ENCODE assay signal across 8 cellular contexts in the genomic region with DNA sequence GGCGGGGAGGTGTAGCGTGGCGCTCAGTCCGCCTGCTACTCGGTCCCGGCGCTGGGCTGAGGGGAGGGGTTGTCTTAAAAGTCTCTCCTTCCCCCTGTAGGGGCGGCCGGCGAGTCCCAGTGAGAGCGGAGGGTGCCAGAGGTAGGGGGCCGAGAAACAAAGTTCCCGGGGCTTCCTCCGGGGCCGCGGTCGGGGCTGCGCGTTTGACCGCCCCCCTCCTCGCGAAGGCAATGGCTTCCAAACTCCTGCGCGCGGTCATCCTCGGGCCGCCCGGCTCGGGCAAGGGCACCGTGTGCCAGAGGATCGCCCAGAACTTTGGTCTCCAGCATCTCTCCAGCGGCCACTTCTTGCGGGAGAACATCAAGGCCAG. TPM values are rescaled to one million over a fixed set of nuclear protein-coding genes. Genes with fewer than 3 reads are reported as not detected.
A peak's percentile ranks its signal among the peaks of the same experiment; 100 is the strongest.
DNase-seq lines count a peak whose midpoint lies in the region; ATAC-seq and TF ChIP-seq lines count a peak whose summit lies in the region.
"Not testable (repeated sequence)": the region's sequence is repeated elsewhere in the genome, so short reads cannot be mapped to it uniquely, and the experiment has no call there.

AK4 (plus strand) TSS at position 26 of the 370 bp plus-strand sequence; CDS start at position 231, 205 bp downstream.

- not testable (repeated sequence) for H3K9me3 ChIP-seq in PC-3 (ENCODE audit: low read length); fibroblast of lung (ENCODE audit: control insufficient read depth, insufficient read depth, low read depth, low read length); skeletal muscle tissue (ENCODE audit: control insufficient read depth in 3 of 3, low read length in 3 of 3)

- H3K4me1 Mint-ChIP-seq in activated naive CD8-positive, alpha-beta T cell treated with anti-CD3 and anti-CD28 coated beads, Interleukin-2, amount 50 U/mL, for 24 hours, result peaks cover 20% of the 10 kb centered on the region

- peak within 1 kb of the TSS; percentile 94 for H3K27ac ChIP-seq in C4-2B
- not testable (repeated sequence) for H3K27ac ChIP-seq in PC-3 (ENCODE audit: low read length); fibroblast of lung (ENCODE audit: insufficient read depth, low read length)
- peak within 1 kb of the TSS; percentile 72 for H3K27ac ChIP-seq in mesendoderm (ENCODE audit: low read depth, low read length)
- H3K27ac ChIP-seq in skeletal muscle tissue (ENCODE audit: low read depth, low read length), result peak within 1 kb of the TSS; percentile 69

- not testable (repeated sequence) for H4K5ac ChIP-seq in mesendoderm (ENCODE audit: low read length)

- not testable (repeated sequence) for H3K9me2 ChIP-seq in PC-3 (replicated peaks; ENCODE audit: low read length)

- H4K8ac ChIP-seq in mesendoderm (ENCODE audit: low read depth, low read length), result not testable (repeated sequence)

- H3K4me2 ChIP-seq in PC-3 (ENCODE audit: low read length) (peak within 1 kb of the TSS; percentile 89), fibroblast of lung (ENCODE audit: extremely low read depth, insufficient read depth, low read length) (peak within 1 kb of the TSS; percentile 98), mesendoderm (ENCODE audit: low read length) (peak within 1 kb of the TSS; percentile 94)

- not testable (repeated sequence) for BruUV-seq in PC-3 (replicated peaks; lab: Mats Ljungman, UMichigan)

- H3K18ac ChIP-seq in mesendoderm (ENCODE audit: low read length), result peak within 1 kb of the TSS; percentile 25

- H4K20me1 ChIP-seq in PC-3 (ENCODE audit: low read length); fibroblast of lung (ENCODE audit: control insufficient read depth, extremely low read depth, insufficient read depth, low read length): not testable (repeated sequence)

- POLR2A ChIA-PET in PC-3 (lab: Charles Lee; ENCODE audit: unreplicated experiment), result not testable (repeated sequence)

- peak within 1 kb of the TSS; percentile 75 for H3K4me3 Mint-ChIP-seq in activated naive CD8-positive, alpha-beta T cell treated with anti-CD3 and anti-CD28 coated beads, Interleukin-2, amount 50 U/mL, for 24 hours

- H2AFZ ChIP-seq in PC-3 (ENCODE audit: low read length) (peak within 1 kb of the TSS; percentile 91), fibroblast of lung (ENCODE audit: low read length) (peak within 1 kb of the TSS; percentile 66)

- peaks cover 15% of the 10 kb centered on the region for H3K36me3 Mint-ChIP-seq in activated naive CD8-positive, alpha-beta T cell treated with anti-CD3 and anti-CD28 coated beads, Interleukin-2, amount 50 U/mL, for 24 hours (ENCODE audit: low read depth)

- H3K4ac ChIP-seq in mesendoderm (ENCODE audit: low read depth, low read length), result not testable (repeated sequence)

- not testable (repeated sequence) for H3K27me3 ChIP-seq in PC-3 (ENCODE audit: low read length); fibroblast of lung (ENCODE audit: control insufficient read depth, insufficient read depth, low read length); mesendoderm (ENCODE audit: insufficient read depth, low read length, poor library complexity)
- H3K27me3 ChIP-seq in skeletal muscle tissue (ENCODE audit: control insufficient read depth in 3 of 3, insufficient read depth in 3 of 3, low read length in 3 of 3), result peaks cover 4 to 29% (median 13%) of the 10 kb centered on the region in 3 donors

- no CpG with 5 or more reads among the region's 33 CpGs for WGBS in mesendoderm (ENCODE audit: extremely low coverage, insufficient coverage, low lambda C conversion rate)

- CTCF ChIA-PET in PC-3 (lab: Charles Lee), result interaction anchor here (0.6 kb wide), 2 partner anchors 83 to 88 kb away, joined by 4 read pairs; no protein-coding TSS in a partner anchor

- H2AK5ac ChIP-seq in mesendoderm (ENCODE audit: low read length), result not testable (repeated sequence)

- H3K4me1 ChIP-seq in PC-3 (ENCODE audit: insufficient read depth, low read length) (peaks cover 15% of the 10 kb centered on the region; the same call in 1 of the 2 replicates), skeletal muscle tissue (ENCODE audit: control insufficient read depth in 3 of 3, insufficient read depth in 3 of 3, low read length in 3 of 3) (peaks cover 7 to 13% (median 9%) of the 10 kb centered on the region in 3 donors)
- not testable (repeated sequence) for H3K4me1 ChIP-seq in fibroblast of lung (ENCODE audit: control insufficient read depth, extremely low read depth, insufficient read depth, low read length); mesendoderm (ENCODE audit: control insufficient read depth, low read depth, low read length)

- ATAC-seq in GM21360 (IDR thresholded peaks at IDR 0.05; ENCODE audit: unreplicated experiment) (peak; percentile 8), HG03060 (IDR thresholded peaks at IDR 0.05; ENCODE audit: low read depth, unreplicated experiment) (peak; percentile 7), PC-3 (peak; percentile 6)
- ATAC-seq in activated naive CD8-positive, alpha-beta T cell treated with anti-CD3 and anti-CD28 coated beads, Interleukin-2, amount 50 U/mL, for 24 hours, result peak; percentile 2

- peak within 1 kb of the TSS; percentile 66 for H3K23ac ChIP-seq in mesendoderm (ENCODE audit: low read length)

- H3K56ac ChIP-seq in mesendoderm (ENCODE audit: low read length), result peak within 1 kb of the TSS; percentile 89

- H2BK5ac ChIP-seq in mesendoderm (ENCODE audit: low read length), result not testable (repeated sequence)

- not testable (repeated sequence) for H3K79me1 ChIP-seq in mesendoderm (ENCODE audit: low read length)

- H3K27ac Mint-ChIP-seq in activated naive CD8-positive, alpha-beta T cell treated with anti-CD3 and anti-CD28 coated beads, Interleukin-2, amount 50 U/mL, for 24 hours, result peak within 1 kb of the TSS; percentile 85

- H3K79me2 ChIP-seq in PC-3 (ENCODE audit: low read length), result peaks cover 57% of the 10 kb centered on the region
- H3K79me2 ChIP-seq in fibroblast of lung (ENCODE audit: control insufficient read depth, insufficient read depth, low read length); mesendoderm (ENCODE audit: control insufficient read depth, insufficient read depth, low read length): not testable (repeated sequence)

- H3K4me3 ChIP-seq in PC-3 (ENCODE audit: low read length) (peak within 1 kb of the TSS; percentile 72), fibroblast of lung (replicated peaks in 1 of 4; ENCODE audit: control extremely low read depth in 1 of 4, insufficient read depth in 1 of 4, low read depth in 3 of 4, low read length in 4 of 4) (peak within 1 kb of the TSS; percentile 37 to 58 (median 55)), mesendoderm (ENCODE audit: low read length) (peak within 1 kb of the TSS; percentile 46), skeletal muscle tissue (ENCODE audit: low read length in 3 of 3) (peak within 1 kb of the TSS; percentile 73 to 77 (median 75))

- H3F3A ChIP-seq in PC-3 (ENCODE audit: low read length, unreplicated experiment), result not testable (repeated sequence)

- DNase-seq in PC-3; activated naive CD8-positive, alpha-beta T cell treated with anti-CD3 and anti-CD28 coated beads, Interleukin-2, amount 50 U/mL, for 24 hours; fibroblast of lung (ENCODE audit: low read depth in 2 of 2); mesendoderm: not testable (repeated sequence)

- H2BK15ac ChIP-seq in mesendoderm (replicated peaks; ENCODE audit: low read depth), result not testable (repeated sequence)

- not testable (repeated sequence) for H3K9me3 Mint-ChIP-seq in activated naive CD8-positive, alpha-beta T cell treated with anti-CD3 and anti-CD28 coated beads, Interleukin-2, amount 50 U/mL, for 24 hours

- TF ChIP-seq CTCF in C4-2B (conservative IDR thresholded peaks at IDR 0.05); PC-3 (conservative IDR thresholded peaks at IDR 0.05; ENCODE audit: low read depth, low read length); fibroblast of lung (conservative IDR thresholded peaks at IDR 0.05 in 1 of 2, IDR thresholded peaks at IDR 0.05 in 1 of 2; ENCODE audit: low read depth in 1 of 2, low read length in 2 of 2): not testable (repeated sequence)

- peak within 1 kb of the TSS; percentile 3 for H2BK120ac ChIP-seq in mesendoderm (ENCODE audit: low read depth, low read length)

- H3K27me3 Mint-ChIP-seq in activated naive CD8-positive, alpha-beta T cell treated with anti-CD3 and anti-CD28 coated beads, Interleukin-2, amount 50 U/mL, for 24 hours, result peaks cover 50% of the 10 kb centered on the region

- not testable (repeated sequence) for H3K36me3 ChIP-seq in PC-3 (ENCODE audit: low read depth, low read length); fibroblast of lung (ENCODE audit: control insufficient read depth, insufficient read depth, low read length); mesendoderm (ENCODE audit: control insufficient read depth, insufficient read depth, low read length); skeletal muscle tissue (ENCODE audit: control insufficient read depth in 3 of 3, insufficient read depth in 3 of 3, low read length in 3 of 3)

- H3K9ac ChIP-seq in PC-3 (ENCODE audit: low read length) (peak within 1 kb of the TSS; percentile 66), fibroblast of lung (ENCODE audit: insufficient read depth, low read length) (peak within 1 kb of the TSS; percentile 43), mesendoderm (ENCODE audit: low read length) (peak within 1 kb of the TSS; percentile 73), skeletal muscle tissue (ENCODE audit: low read depth in 1 of 3, low read length in 3 of 3) (peak within 1 kb of the TSS; percentile 64 to 77 (median 70))

- intact Hi-C loops in PC-3 (cut with micrococcal nuclease), result loop anchor here (2.0 to 10.0 kb wide), 4 partner anchors 29 to 263 kb away; no protein-coding TSS in a partner anchor

RNA-seq across cellular contexts. Expression of gene AK4, which starts in this region (rescaled TPM):
- total RNA-seq in PC-3 (2014; rRNA removed) (70.4 and 98.9 TPM in 2 replicates), fibroblast of lung (6.3 and 13.9 TPM in 2 replicates), skeletal muscle tissue (6.8 TPM)
- 7.2 and 49.3 TPM in 2 replicates for polyA plus RNA-seq in fibroblast of lung
- 4.6 and 19.0 TPM in 2 replicates for polyA plus RNA-seq in fibroblast of lung (2012)
- 1.8 and 25.3 TPM in 2 replicates for polyA minus RNA-seq in fibroblast of lung (ENCODE audit: low replicate concordance)
- polyA plus RNA-seq in mesendoderm (2013, experiment 1 of 2), result 73.7 TPM
- polyA plus RNA-seq in mesendoderm (2013, experiment 2 of 2), result 75.7 TPM
